14 cellular contexts compared by ENCODE assay signal in the genomic region with DNA sequence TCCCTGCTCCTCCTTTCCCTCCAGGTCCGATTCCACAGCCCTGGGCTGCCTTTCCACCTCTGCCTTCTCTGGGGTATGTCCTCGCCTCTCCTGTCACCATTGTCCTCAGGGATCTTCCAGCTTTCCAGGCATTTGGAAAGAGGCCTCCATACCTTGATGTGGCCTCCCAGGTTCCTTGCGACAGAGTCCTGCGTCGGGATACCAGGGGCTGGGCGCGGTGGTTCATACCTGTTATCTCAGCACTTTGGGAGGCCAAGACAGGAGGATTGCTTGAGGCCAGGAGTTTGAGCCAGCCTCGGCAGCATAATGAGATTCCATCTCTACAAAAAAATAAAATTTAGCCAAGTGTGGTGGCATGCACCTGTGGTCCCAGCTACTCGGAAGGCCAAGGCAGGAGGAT.
"Had no signal": no experiment of that assay in that cellular context is flagged by ENCODE, and none has a peak within 500 bp of the region (broad histone marks: within the 10 kb centered on the region; RNA-seq: fewer than 3 reads in every experiment).

No MANE protein-coding gene starts in this region.

- H3K9me3 Mint-ChIP-seq: naive B cell; stimulated activated effector memory CD8-positive, alpha-beta T cell treated with anti-CD3 and anti-CD28 coated beads, Interleukin-12 subunit alpha, Interleukin-12 subunit beta, amount 100 ng/mL, for 72 hours; type B pancreatic cell had no signal

- H3K27ac Mint-ChIP-seq: stimulated activated effector memory CD8-positive, alpha-beta T cell treated with anti-CD3 and anti-CD28 coated beads, Interleukin-12 subunit alpha, Interleukin-12 subunit beta, amount 100 ng/mL, for 72 hours; type B pancreatic cell had no signal

- H3K9me3 ChIP-seq: body of pancreas, esophagus squamous epithelium, left lung had no signal

- ATAC-seq: activated CD4-positive, CD25-positive, alpha-beta regulatory T cell treated with anti-CD3 and anti-CD28 coated beads, Interleukin-2, amount 50 U/mL, for 24 hours; body of pancreas; left lung; stimulated activated effector memory CD8-positive, alpha-beta T cell treated with anti-CD3 and anti-CD28 coated beads, Interleukin-12 subunit alpha, Interleukin-12 subunit beta, amount 100 ng/mL, for 72 hours had no signal

- H3K36me3 ChIP-seq: esophagus squamous epithelium had no signal

- H3K4me3 ChIP-seq: body of pancreas, coronary artery, esophagus squamous epithelium, left lung had no signal

- H3K27me3 Mint-ChIP-seq: naive B cell, type B pancreatic cell had no signal

- H3K27me3 ChIP-seq: body of pancreas, esophagus squamous epithelium, left lung had no signal

- DNase-seq: activated naive CD4-positive, alpha-beta T cell treated with anti-CD3 and anti-CD28 coated beads, Interleukin-2, amount 50 U/mL, for 16 hours; activated T-cell treated with anti-CD3 and anti-CD28 coated beads for 4 hours; amniotic stem cell; body of pancreas; effector CD8-positive, alpha-beta T cell; esophagus squamous epithelium; kidney; naive B cell; retina had no signal

- H3K4me3 Mint-ChIP-seq: stimulated activated effector memory CD8-positive, alpha-beta T cell treated with anti-CD3 and anti-CD28 coated beads, Interleukin-12 subunit alpha, Interleukin-12 subunit beta, amount 100 ng/mL, for 72 hours; type B pancreatic cell had no signal

- H3K36me3 Mint-ChIP-seq: naive B cell; stimulated activated effector memory CD8-positive, alpha-beta T cell treated with anti-CD3 and anti-CD28 coated beads, Interleukin-12 subunit alpha, Interleukin-12 subunit beta, amount 100 ng/mL, for 72 hours had no signal

- H3K27ac ChIP-seq: body of pancreas, coronary artery, esophagus squamous epithelium, left lung had no signal
